10 cellular contexts compared by ENCODE assay signal in the genomic region with DNA sequence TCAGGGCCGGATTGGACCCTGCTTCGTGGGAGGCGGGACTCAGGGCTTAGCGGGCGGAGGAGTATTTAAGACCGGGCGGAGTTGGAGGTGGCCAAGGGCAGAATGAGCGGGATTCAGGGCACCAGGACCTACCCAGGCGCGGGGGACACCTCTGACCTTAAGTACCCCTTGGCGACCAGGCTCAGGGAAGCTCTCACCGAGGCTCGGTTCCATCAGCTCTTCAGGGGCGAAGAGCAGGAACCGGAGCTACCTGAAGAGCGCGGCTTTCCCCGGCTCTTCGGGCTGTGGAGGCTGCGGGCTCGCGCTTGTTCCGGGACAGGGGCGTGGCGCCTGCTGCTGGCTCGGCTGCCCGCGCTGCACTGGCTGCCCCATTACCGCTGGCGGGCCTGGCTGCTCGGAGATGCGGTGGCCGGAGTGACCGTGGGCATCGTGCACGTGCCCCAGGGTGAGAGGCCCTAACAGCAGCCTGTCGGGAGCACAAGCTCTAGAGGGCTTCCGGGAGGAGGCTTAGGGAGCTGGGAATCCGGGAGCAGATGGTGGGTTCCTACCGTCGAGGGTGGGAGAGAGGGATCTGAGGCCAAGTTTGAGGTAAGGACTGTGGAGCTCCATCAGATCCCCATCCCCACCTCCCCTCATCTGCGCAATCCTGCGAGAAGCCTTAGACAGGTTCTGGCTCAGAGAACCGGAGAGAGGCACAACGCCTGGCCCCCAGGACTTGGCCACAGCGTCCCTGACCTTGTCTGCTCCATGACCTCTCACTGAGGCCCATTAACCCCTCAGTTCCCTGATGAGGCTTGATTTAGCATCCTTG. TPM values are rescaled to one million over a fixed set of nuclear protein-coding genes. Genes with fewer than 3 reads are reported as not detected.
DNase-seq lines count a peak whose midpoint lies in the region; ATAC-seq and TF ChIP-seq lines count a peak whose summit lies in the region.
"Had no signal": no experiment of that assay in that cellular context is flagged by ENCODE, and none has a peak within 500 bp of the region (broad histone marks: within the 10 kb centered on the region; RNA-seq: fewer than 3 reads in every experiment).

No MANE protein-coding gene starts in this region.

- peaks cover 30% of the 10 kb centered on the region for H3K4me1 Mint-ChIP-seq in activated CD8-positive, alpha-beta T cell treated with anti-CD3 and anti-CD28 coated beads, Interleukin-2, amount 10 ng/mL, durations not matched to agents 7 days and 5 days (ENCODE audit: low read depth)

- no peaks in the 10 kb centered on the region for H3K79me2 ChIP-seq in parathyroid adenoma

- H3K9me3 ChIP-seq in iPS-15b (ENCODE audit: control insufficient read depth, insufficient read depth, low read length): no peaks in the 10 kb centered on the region
- H3K9me3 ChIP-seq in parathyroid adenoma (ENCODE audit: control insufficient read depth, low read length): no peaks in the 10 kb centered on the region

- H3K4me2 ChIP-seq in parathyroid adenoma (ENCODE audit: low read length): no peak overlapping the region

- ATAC-seq in activated CD8-positive, alpha-beta T cell treated with anti-CD3 and anti-CD28 coated beads, Interleukin-2, amount 10 ng/mL, durations not matched to agents 7 days and 5 days: peak; percentile 37
- ATAC-seq in HG03571 (IDR thresholded peaks at IDR 0.05; ENCODE audit: unreplicated experiment): no peak
- ATAC-seq in HG03342 (IDR thresholded peaks at IDR 0.05; ENCODE audit: unreplicated experiment): no peak
- no peak for ATAC-seq in HG02852 (IDR thresholded peaks at IDR 0.05; ENCODE audit: unreplicated experiment)

- H3K36me3 Mint-ChIP-seq in activated CD8-positive, alpha-beta T cell treated with anti-CD3 and anti-CD28 coated beads, Interleukin-2, amount 10 ng/mL, durations not matched to agents 7 days and 5 days (ENCODE audit: low read depth): no peaks in the 10 kb centered on the region

- DNase-seq in DMS53 (lab: John Stamatoyannopoulos, UW): peak; percentile 66
- DNase-seq in DMS53 treated with DMSO at 0.1 percent for 48 hours (lab: John Stamatoyannopoulos, UW; ENCODE audit: unreplicated experiment): no peak
- peak; percentile 38 for DNase-seq in activated CD8-positive, alpha-beta T cell treated with anti-CD3 and anti-CD28 coated beads, Interleukin-2, amount 10 ng/mL, durations not matched to agents 7 days and 5 days
- DNase-seq: 8988T; effector CD4-positive, alpha-beta T cell had no signal

- TF ChIP-seq CTCF in parathyroid adenoma (IDR thresholded peaks at IDR 0.05): no peak

- peak overlapping the region; percentile 43 for H2AFZ ChIP-seq in parathyroid adenoma

- no peaks in the 10 kb centered on the region for H3K9me3 Mint-ChIP-seq in activated CD8-positive, alpha-beta T cell treated with anti-CD3 and anti-CD28 coated beads, Interleukin-2, amount 10 ng/mL, durations not matched to agents 7 days and 5 days (ENCODE audit: insufficient read depth)

- H3K4me3 ChIP-seq in iPS-15b (ENCODE audit: low read depth, low read length): peak overlapping the region; percentile 52
- H3K4me3 ChIP-seq in parathyroid adenoma (ENCODE audit: low read depth, low read length): no peak overlapping the region

- CTCF ChIA-PET in activated CD8-positive, alpha-beta T cell treated with anti-CD3 and anti-CD28 coated beads, Interleukin-2, amount 10 ng/mL, durations not matched to agents 7 days and 5 days (lab: Charles Lee): interaction anchor here (0.8 to 4.8 kb wide), 8 partner anchors 8 to 161 kb away, joined by 3 to 87 read pairs (median 9); partner anchors contain the start of genes B4GALNT1, GLI1 and PIP4K2C

- H3K27ac ChIP-seq in parathyroid adenoma: no peak overlapping the region

- no peak overlapping the region for H3K9ac ChIP-seq in iPS-15b (ENCODE audit: low read depth, low read length)
- H3K9ac ChIP-seq in parathyroid adenoma: no peak overlapping the region

- H3K27ac Mint-ChIP-seq in activated CD8-positive, alpha-beta T cell treated with anti-CD3 and anti-CD28 coated beads, Interleukin-2, amount 10 ng/mL, durations not matched to agents 7 days and 5 days: no peak overlapping the region

- peaks cover 5% of the 10 kb centered on the region for H3K4me1 ChIP-seq in iPS-15b (ENCODE audit: control insufficient read depth, insufficient read depth, low read length)
- peaks cover 6% of the 10 kb centered on the region for H3K4me1 ChIP-seq in parathyroid adenoma

- H3K27me3 ChIP-seq in iPS-15b (ENCODE audit: control insufficient read depth, insufficient read depth, low read length): peaks cover 99% of the 10 kb centered on the region
- H3K27me3 ChIP-seq in parathyroid adenoma (ENCODE audit: control insufficient read depth, insufficient read depth, low read length): peaks cover 6% of the 10 kb centered on the region

- no peak overlapping the region for H3K4me3 Mint-ChIP-seq in activated CD8-positive, alpha-beta T cell treated with anti-CD3 and anti-CD28 coated beads, Interleukin-2, amount 10 ng/mL, durations not matched to agents 7 days and 5 days

- POLR2A ChIA-PET in activated CD8-positive, alpha-beta T cell treated with anti-CD3 and anti-CD28 coated beads, Interleukin-2, amount 10 ng/mL, durations not matched to agents 7 days and 5 days (lab: Charles Lee): interaction anchor here (1.6 to 2.1 kb wide), 2 partner anchors 9 to 28 kb away, joined by 4 to 12 read pairs; partner anchors contain the start of genes ARHGEF25 and PIP4K2C

- H3K36me3 ChIP-seq in iPS-15b (ENCODE audit: control insufficient read depth, insufficient read depth, low read length) (no peaks in the 10 kb centered on the region), parathyroid adenoma (ENCODE audit: control insufficient read depth, insufficient read depth, low read length) (no peaks in the 10 kb centered on the region)

- peaks cover 94% of the 10 kb centered on the region for H3K27me3 Mint-ChIP-seq in activated CD8-positive, alpha-beta T cell treated with anti-CD3 and anti-CD28 coated beads, Interleukin-2, amount 10 ng/mL, durations not matched to agents 7 days and 5 days (ENCODE audit: low read depth)

RNA-seq across cellular contexts. Expression of gene ARHGEF25, which starts 8.4 kb away (rescaled TPM):
- under 1 TPM; 0.37 TPM for total RNA-seq in activated CD8-positive, alpha-beta T cell treated with anti-CD3 and anti-CD28 coated beads, Interleukin-2, amount 10 ng/mL, durations not matched to agents 7 days and 5 days

RNA-seq across cellular contexts. Expression of gene B4GALNT1, which starts 13.4 kb away (rescaled TPM):
- total RNA-seq in activated CD8-positive, alpha-beta T cell treated with anti-CD3 and anti-CD28 coated beads, Interleukin-2, amount 10 ng/mL, durations not matched to agents 7 days and 5 days: under 1 TPM; 0.84 to 0.99 TPM

RNA-seq across cellular contexts. Expression of gene DTX3, which starts 15.0 kb away (rescaled TPM):
- 10 to 100 TPM; 15.4 to 17.8 TPM for total RNA-seq in activated CD8-positive, alpha-beta T cell treated with anti-CD3 and anti-CD28 coated beads, Interleukin-2, amount 10 ng/mL, durations not matched to agents 7 days and 5 days

RNA-seq across cellular contexts. Expression of gene PIP4K2C, which starts 28.6 kb away (rescaled TPM):
- total RNA-seq in activated CD8-positive, alpha-beta T cell treated with anti-CD3 and anti-CD28 coated beads, Interleukin-2, amount 10 ng/mL, durations not matched to agents 7 days and 5 days: 10 to 100 TPM; 16.8 to 17.9 TPM
